19 cellular contexts compared by ENCODE assay signal in genomic region chr3:195213639-195214315, GRCh38.
"Had no signal": no experiment of that assay in that cellular context is flagged by ENCODE, and none has a peak within 500 bp of the region (broad histone marks: within the 10 kb centered on the region; RNA-seq: fewer than 3 reads in every experiment).

No MANE protein-coding gene starts in this region.

- H3K27me3 Mint-ChIP-seq: central memory CD8-positive, alpha-beta T cell; memory B cell; naive B cell had no signal

- H3K4me3 Mint-ChIP-seq: central memory CD8-positive, alpha-beta T cell; memory B cell; nephron had no signal

- H3K9me3 Mint-ChIP-seq: central memory CD8-positive, alpha-beta T cell; immature natural killer cell had no signal

- H3K9me3 ChIP-seq: esophagus squamous epithelium, left ventricle myocardium inferior, lower lobe of right lung, stomach, thoracic aorta, upper lobe of left lung had no signal

- H3K4me3 ChIP-seq: esophagus squamous epithelium, left ventricle myocardium inferior, lower lobe of right lung, stomach, thoracic aorta, upper lobe of left lung had no signal

- DNase-seq: effector memory CD4-positive, alpha-beta T cell; esophagus squamous epithelium; foreskin keratinocyte; kidney; left cardiac atrium; left ventricle myocardium inferior; lower lobe of right lung; naive B cell; small intestine; stimulated activated CD4-positive, alpha-beta T cell treated with anti-CD3 and anti-CD28 coated beads, Interleukin-12 subunit alpha, Interleukin-12 subunit beta, amount 100 ng/mL, for 4 hours; stimulated activated naive CD4-positive, alpha-beta T cell; stomach; substantia nigra; upper lobe of left lung had no signal

- H3K4me1 ChIP-seq: foreskin keratinocyte had no signal

- H3K27me3 ChIP-seq: esophagus squamous epithelium, foreskin keratinocyte, stomach, upper lobe of left lung had no signal

- ATAC-seq: foreskin keratinocyte, left cardiac atrium, lower lobe of right lung had no signal

- H3K27ac Mint-ChIP-seq: memory B cell, naive B cell had no signal

- H3K36me3 ChIP-seq: esophagus squamous epithelium, left ventricle myocardium inferior, lower lobe of right lung, stomach, thoracic aorta, upper lobe of left lung had no signal

- H3K27ac ChIP-seq: esophagus squamous epithelium, foreskin keratinocyte, left ventricle myocardium inferior, lower lobe of right lung, stomach, thoracic aorta, upper lobe of left lung had no signal
